In genomic region chr18:13570216-13570615, GRCh38 we compare ENCODE assay signal across 28 cellular contexts.
A peak's percentile ranks its signal among the peaks of the same experiment; 100 is the strongest.
DNase-seq lines count a peak whose midpoint lies in the region; ATAC-seq and TF ChIP-seq lines count a peak whose summit lies in the region.
"Had no signal": no experiment of that assay in that cellular context is flagged by ENCODE, and none has a peak within 500 bp of the region (broad histone marks: within the 10 kb centered on the region; RNA-seq: fewer than 3 reads in every experiment).

No MANE protein-coding gene starts in this region.

- no peaks in the 10 kb centered on the region for H3K27me3 ChIP-seq in dorsolateral prefrontal cortex
- H3K27me3 ChIP-seq in psoas muscle (ENCODE audit: insufficient read depth in 3 of 3, low read length in 2 of 3), result no peaks in the 10 kb centered on the region
- H3K27me3 ChIP-seq: foreskin keratinocyte, hepatocyte, transverse colon had no signal

- peaks cover 9% of the 10 kb centered on the region for H3K4me1 Mint-ChIP-seq in WTC11

- H3K36me3 Mint-ChIP-seq in WTC11, result no peaks in the 10 kb centered on the region
- peaks cover 0 to 3% of the 10 kb centered on the region in 2 donors for H3K36me3 Mint-ChIP-seq in activated naive CD4-positive, alpha-beta T cell treated with anti-CD3 and anti-CD28 coated beads, Interleukin-2, amount 50 U/mL, for 72 hours
- H3K36me3 Mint-ChIP-seq: brain, natural killer cell had no signal

- in situ Hi-C loops in G401 (cut with HindIII; ENCODE audit: low sequenced_read_pairs), result no loop called here

- no peak overlapping the region for H3K27ac Mint-ChIP-seq in WTC11
- H3K27ac Mint-ChIP-seq in activated naive CD4-positive, alpha-beta T cell treated with anti-CD3 and anti-CD28 coated beads, Interleukin-2, amount 50 U/mL, for 72 hours, result no peak overlapping the region
- H3K27ac Mint-ChIP-seq: effector memory CD8-positive, alpha-beta T cell; T-helper 1 cell treated with Interleukin-12 subunit alpha and Interleukin-12 subunit beta and Interleukin-4 antibody, amounts not matched to agents 30 μg/mL and 1 μg/mL, for 36 hours had no signal

- intact Hi-C loops in dorsolateral prefrontal cortex (cut with DNase I) (no loop called here), psoas muscle (cut with DNase I) (no loop called here)

- TF ChIP-seq CTCF in dorsolateral prefrontal cortex (IDR thresholded peaks at IDR 0.05 in 54 of 56, conservative IDR thresholded peaks at IDR 0.05 in 2 of 56; ENCODE audit: low read depth in 1 of 56, partially characterized antibody in 56 of 56), result no peak
- TF ChIP-seq CTCF in WTC11 (IDR thresholded peaks at IDR 0.05), result no peak
- TF ChIP-seq CTCF in psoas muscle (IDR thresholded peaks at IDR 0.05), result no peak

- H3K27ac ChIP-seq in dorsolateral prefrontal cortex, result peak overlapping the region in 40 of 59 donors; percentile 2 to 100 (median 96)
- H3K27ac ChIP-seq in psoas muscle, result no peak overlapping the region
- H3K27ac ChIP-seq: foreskin keratinocyte, SJSA1, transverse colon had no signal

- H3K9me3 ChIP-seq in psoas muscle, result no peaks in the 10 kb centered on the region
- H3K9me3 ChIP-seq: SJSA1, transverse colon had no signal

- CTCF ChIA-PET in WTC11 (lab: Charles Lee), result interaction anchor here (1.0 kb wide), 1 partner anchor 457 kb away, joined by 3 read pairs; no protein-coding TSS in a partner anchor

- peaks cover 2% of the 10 kb centered on the region for H3K9me3 Mint-ChIP-seq in WTC11
- no peaks in the 10 kb centered on the region for H3K9me3 Mint-ChIP-seq in activated naive CD4-positive, alpha-beta T cell treated with anti-CD3 and anti-CD28 coated beads, Interleukin-2, amount 50 U/mL, for 72 hours
- H3K9me3 Mint-ChIP-seq: brain; CD8-positive, alpha-beta memory T cell; effector memory CD8-positive, alpha-beta T cell; natural killer cell; stimulated activated effector memory CD8-positive, alpha-beta T cell treated with anti-CD3 and anti-CD28 coated beads, Interleukin-12 subunit alpha, Interleukin-12 subunit beta, amount 100 ng/mL, for 72 hours; T-helper 1 cell treated with Interleukin-12 subunit alpha and Interleukin-12 subunit beta and Interleukin-4 antibody, amounts not matched to agents 30 μg/mL and 1 μg/mL, for 36 hours had no signal

- no peak overlapping the region for H3K4me3 ChIP-seq in dorsolateral prefrontal cortex
- H3K4me3 ChIP-seq in psoas muscle, result no peak overlapping the region
- H3K4me3 ChIP-seq: hepatocyte, SJSA1, transverse colon had no signal

- POLR2A ChIA-PET in WTC11 (lab: Charles Lee), result no interaction called here

- peak; percentile 13 for DNase-seq in NCI-H748 (lab: John Stamatoyannopoulos, UW; ENCODE audit: unreplicated experiment)
- no peak for DNase-seq in NCI-H748 treated with DMSO at 0.1 percent for 48 hours (lab: John Stamatoyannopoulos, UW)
- peak; percentile 48 for DNase-seq in G401 (ENCODE audit: low spot score)
- DNase-seq in dorsolateral prefrontal cortex, result peak in 1 of 10 donors; percentile 44
- peak; percentile 50 for DNase-seq in retina
- DNase-seq in WTC11 (ENCODE audit: low spot score), result no peak
- DNase-seq in psoas muscle, result no peak
- no peak for DNase-seq in activated naive CD4-positive, alpha-beta T cell treated with anti-CD3 and anti-CD28 coated beads, Interleukin-2, amount 50 U/mL, for 72 hours (ENCODE audit: low spot score in 2 of 2)
- DNase-seq: 8988T; activated CD4-positive, alpha-beta T cell treated with anti-CD3 and anti-CD28 coated beads for 36 hours; activated effector memory CD4-positive, alpha-beta T cell treated with anti-CD3 and anti-CD28 coated beads, Interleukin-2, amount 50 U/mL, for 16 hours; effector memory CD8-positive, alpha-beta T cell; foreskin keratinocyte; GDM1; IMR-90; left ventricle myocardium superior; midbrain; natural killer cell; NCI-H1105 treated with DMSO at 0.1 percent for 48 hours; NCI-H2081 treated with DMSO at 0.1 percent for 48 hours; transverse colon had no signal

- no peaks in the 10 kb centered on the region; the same call in 1 of the 2 replicates for H3K27me3 Mint-ChIP-seq in WTC11 (ENCODE audit: low read depth)
- H3K27me3 Mint-ChIP-seq: activated CD4-positive, alpha-beta T cell treated with anti-CD3 and anti-CD28 coated beads for 36 hours; effector memory CD8-positive, alpha-beta T cell had no signal

- 84 to 92% (median 90%) methylated on average over 17 of the region's 17 CpGs for WGBS in psoas muscle, 3 donors

- H3K4me3 Mint-ChIP-seq in WTC11, result no peak overlapping the region
- H3K4me3 Mint-ChIP-seq: activated CD4-positive, alpha-beta T cell treated with anti-CD3 and anti-CD28 coated beads for 36 hours; brain; CD8-positive, alpha-beta memory T cell; effector memory CD8-positive, alpha-beta T cell; natural killer cell; T-helper 1 cell treated with Interleukin-12 subunit alpha and Interleukin-12 subunit beta and Interleukin-4 antibody, amounts not matched to agents 30 μg/mL and 1 μg/mL, for 36 hours had no signal

- no peaks in the 10 kb centered on the region for H3K36me3 ChIP-seq in psoas muscle (ENCODE audit: insufficient read depth in 1 of 2, low read depth in 1 of 2)
- H3K36me3 ChIP-seq: SJSA1, transverse colon had no signal

- H3K4me1 ChIP-seq in psoas muscle, result peaks cover 6% of the 10 kb centered on the region
- H3K4me1 ChIP-seq: foreskin keratinocyte, SJSA1 had no signal

- ATAC-seq in WTC11, result no peak
- ATAC-seq in psoas muscle, result no peak
- ATAC-seq in activated naive CD4-positive, alpha-beta T cell treated with anti-CD3 and anti-CD28 coated beads, Interleukin-2, amount 50 U/mL, for 72 hours, result no peak
- ATAC-seq: activated CD4-positive, alpha-beta T cell treated with anti-CD3 and anti-CD28 coated beads for 36 hours; effector memory CD8-positive, alpha-beta T cell; esophagus mucosa; foreskin keratinocyte; left ventricle myocardium superior; stimulated activated effector memory CD8-positive, alpha-beta T cell treated with anti-CD3 and anti-CD28 coated beads, Interleukin-12 subunit alpha, Interleukin-12 subunit beta, amount 100 ng/mL, for 72 hours had no signal

TF ChIP-seq in WTC11, 78 proteins besides CTCF, POLR2A, EP300 and RAD21 (continues in another document):
- TF ChIP-seq NR1H2 (CRISPR knock-in tag; IDR thresholded peaks at IDR 0.05), result no peak
- no peak for TF ChIP-seq ZNF512 (CRISPR knock-in tag; IDR thresholded peaks at IDR 0.05; ENCODE audit: borderline replicate concordance)
- no peak for TF ChIP-seq CBFB (CRISPR knock-in tag; IDR thresholded peaks at IDR 0.05; ENCODE audit: low read depth)
- TF ChIP-seq FOXP4 (CRISPR knock-in tag; IDR thresholded peaks at IDR 0.05), result no peak
- TF ChIP-seq ATF1 (CRISPR knock-in tag; IDR thresholded peaks at IDR 0.05), result no peak
- no peak for TF ChIP-seq NFYB (CRISPR knock-in tag; conservative IDR thresholded peaks at IDR 0.05; ENCODE audit: low read depth)
- no peak for TF ChIP-seq ZNF219 (CRISPR knock-in tag; IDR thresholded peaks at IDR 0.05; ENCODE audit: borderline replicate concordance)
- no peak for TF ChIP-seq ZNF232 (CRISPR knock-in tag; IDR thresholded peaks at IDR 0.05)
- no peak for TF ChIP-seq FOXP1 (CRISPR knock-in tag; IDR thresholded peaks at IDR 0.05; ENCODE audit: borderline replicate concordance)
- TF ChIP-seq TP53 (CRISPR knock-in tag; IDR thresholded peaks at IDR 0.05), result no peak
- no peak for TF ChIP-seq NFE2L1 (CRISPR knock-in tag; IDR thresholded peaks at IDR 0.05)
- no peak for TF ChIP-seq OVOL2 (CRISPR knock-in tag; IDR thresholded peaks at IDR 0.05; ENCODE audit: borderline replicate concordance)
- TF ChIP-seq MLX (CRISPR knock-in tag; IDR thresholded peaks at IDR 0.05), result no peak
- TF ChIP-seq ZNF671 (CRISPR knock-in tag; IDR thresholded peaks at IDR 0.05), result no peak
- no peak for TF ChIP-seq E2F5 (CRISPR knock-in tag; IDR thresholded peaks at IDR 0.05)
- TF ChIP-seq MXD4 (CRISPR knock-in tag; IDR thresholded peaks at IDR 0.05; ENCODE audit: borderline replicate concordance), result no peak

Comparison
In these comparisons a context has a peak if more than half of its experiments do, and no peak if none do; other contexts are left out.
1. DNase-seq: peak in NCI-H748 (single experiment), G401 (single experiment) and retina (single experiment); none in NCI-H748 treated with DMSO at 0.1 percent for 48 hours (single experiment), WTC11 (single experiment), psoas muscle (0 of 2) and activated naive CD4-positive, alpha-beta T cell treated with anti-CD3 and anti-CD28 coated beads, Interleukin-2, amount 50 U/mL, for 72 hours (0 of 2).